ENCODE assay signal across 21 cellular contexts in the genomic region with DNA sequence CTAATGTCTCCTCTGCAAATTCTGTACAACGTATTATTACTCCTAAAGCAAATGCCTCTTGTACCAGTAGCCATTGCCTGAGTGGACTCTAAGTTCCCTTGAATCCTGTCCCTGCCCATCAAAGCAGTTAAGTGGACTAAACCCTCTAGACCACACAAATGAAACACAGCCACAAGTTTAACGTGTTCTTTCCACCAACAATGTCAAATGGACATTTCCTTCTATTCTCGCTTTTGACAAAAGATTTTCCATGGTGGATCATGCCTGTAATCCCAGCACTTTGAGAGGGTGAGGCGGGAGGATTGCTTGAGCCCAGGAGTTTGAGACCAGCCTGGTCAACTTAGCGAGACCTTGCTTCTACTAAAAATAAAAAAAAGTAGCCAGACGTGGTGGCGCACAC. TPM values are rescaled to one million over a fixed set of nuclear protein-coding genes. Genes with fewer than 3 reads are reported as not detected.
DNase-seq lines count a peak whose midpoint lies in the region; ATAC-seq lines count a peak whose summit lies in the region.
"Had no signal": no experiment of that assay in that cellular context is flagged by ENCODE, and none has a peak within 500 bp of the region (broad histone marks: within the 10 kb centered on the region; RNA-seq: fewer than 3 reads in every experiment).

No MANE protein-coding gene starts in this region.

- peak overlapping the region; percentile 78 to 99 (median 88) for H3K4me3 Mint-ChIP-seq in CD4-positive, CD25-positive, alpha-beta regulatory T cell
- H3K4me3 Mint-ChIP-seq in activated T-helper 2 cell treated with anti-CD3 and anti-CD28 coated beads, Interferon-gamma antibody, Interleukin-2, Interleukin-4, amounts not matched to agents 10 μg/mL and 5 μg/mL and 100 μg/mL, durations not matched to agents 14 hours and 24 hours and 36 hours (ENCODE audit: low read depth): peak overlapping the region; percentile 22
- H3K4me3 Mint-ChIP-seq in naive B cell: peak overlapping the region in 1 of 8 donors; percentile 78
- H3K4me3 Mint-ChIP-seq: endodermal cell, neural progenitor cell had no signal

- peaks cover 13% of the 10 kb centered on the region for H3K36me3 ChIP-seq in CD4-positive, CD25-positive, alpha-beta regulatory T cell (ENCODE audit: control insufficient read depth, insufficient read depth, low read length)
- no peaks in the 10 kb centered on the region; the same call in 1 of the 2 replicates for H3K36me3 ChIP-seq in H7 (replicated peaks; ENCODE audit: control insufficient read depth, insufficient read depth, low read length)
- H3K36me3 ChIP-seq: cardiac muscle cell, neural progenitor cell had no signal

- H3K9me3 ChIP-seq in CD4-positive, CD25-positive, alpha-beta regulatory T cell (ENCODE audit: control insufficient read depth in 2 of 2, low read length in 2 of 2): no peaks in the 10 kb centered on the region
- H3K9me3 ChIP-seq: testis had no signal

- H3K4me3 ChIP-seq in CD4-positive, CD25-positive, alpha-beta regulatory T cell (ENCODE audit: low read depth, low read length): peak overlapping the region; percentile 69
- H3K4me3 ChIP-seq in H7 (ENCODE audit: insufficient read depth, low read depth, low read length): no peak overlapping the region
- H3K4me3 ChIP-seq: cardiac muscle cell, neural progenitor cell, testis had no signal

- intact Hi-C loops in activated T-helper 2 cell treated with anti-CD3 and anti-CD28 coated beads, Interferon-gamma antibody, Interleukin-2, Interleukin-4, amounts not matched to agents 10 μg/mL and 5 μg/mL and 100 μg/mL, durations not matched to agents 14 hours and 24 hours and 36 hours (cut with micrococcal nuclease): no loop called here

- peak overlapping the region; percentile 96 for H3K27ac ChIP-seq in CD4-positive, CD25-positive, alpha-beta regulatory T cell (ENCODE audit: insufficient read depth, low read length, poor library complexity, severe bottlenecking)
- H3K27ac ChIP-seq: cardiac muscle cell, neural progenitor cell, testis had no signal

- no peaks in the 10 kb centered on the region for H3K27me3 ChIP-seq in CD4-positive, CD25-positive, alpha-beta regulatory T cell (ENCODE audit: control insufficient read depth, insufficient read depth, low read length)
- H3K27me3 ChIP-seq in H7 (ENCODE audit: control insufficient read depth, insufficient read depth, low read length): no peaks in the 10 kb centered on the region
- H3K27me3 ChIP-seq: neural progenitor cell, testis had no signal

- peaks cover 26% of the 10 kb centered on the region for H3K36me3 Mint-ChIP-seq in CD4-positive, CD25-positive, alpha-beta regulatory T cell
- peaks cover 46% of the 10 kb centered on the region for H3K36me3 Mint-ChIP-seq in activated T-helper 2 cell treated with anti-CD3 and anti-CD28 coated beads, Interferon-gamma antibody, Interleukin-2, Interleukin-4, amounts not matched to agents 10 μg/mL and 5 μg/mL and 100 μg/mL, durations not matched to agents 14 hours and 24 hours and 36 hours (ENCODE audit: low read depth)
- no peaks in the 10 kb centered on the region for H3K36me3 Mint-ChIP-seq in naive B cell

- peak overlapping the region; percentile 90 to 95 (median 92) for H3K27ac Mint-ChIP-seq in CD4-positive, CD25-positive, alpha-beta regulatory T cell
- peak overlapping the region; percentile 36 for H3K27ac Mint-ChIP-seq in activated T-helper 2 cell treated with anti-CD3 and anti-CD28 coated beads, Interferon-gamma antibody, Interleukin-2, Interleukin-4, amounts not matched to agents 10 μg/mL and 5 μg/mL and 100 μg/mL, durations not matched to agents 14 hours and 24 hours and 36 hours
- peak overlapping the region in 4 of 6 donors; percentile 80 to 91 (median 89) for H3K27ac Mint-ChIP-seq in naive B cell
- H3K27ac Mint-ChIP-seq: neural progenitor cell had no signal

- no peaks in the 10 kb centered on the region for H3K27me3 Mint-ChIP-seq in CD4-positive, CD25-positive, alpha-beta regulatory T cell
- no peaks in the 10 kb centered on the region for H3K27me3 Mint-ChIP-seq in activated T-helper 2 cell treated with anti-CD3 and anti-CD28 coated beads, Interferon-gamma antibody, Interleukin-2, Interleukin-4, amounts not matched to agents 10 μg/mL and 5 μg/mL and 100 μg/mL, durations not matched to agents 14 hours and 24 hours and 36 hours (ENCODE audit: low read depth)
- no peaks in the 10 kb centered on the region for H3K27me3 Mint-ChIP-seq in naive B cell

- peaks cover 97% of the 10 kb centered on the region for H3K4me1 ChIP-seq in CD4-positive, CD25-positive, alpha-beta regulatory T cell (ENCODE audit: control insufficient read depth, insufficient read depth, low read length, poor library complexity, severe bottlenecking)

- peaks cover 0 to 3% (median 0%) of the 10 kb centered on the region in 7 donors for H3K9me3 Mint-ChIP-seq in CD4-positive, CD25-positive, alpha-beta regulatory T cell
- no peaks in the 10 kb centered on the region for H3K9me3 Mint-ChIP-seq in activated T-helper 2 cell treated with anti-CD3 and anti-CD28 coated beads, Interferon-gamma antibody, Interleukin-2, Interleukin-4, amounts not matched to agents 10 μg/mL and 5 μg/mL and 100 μg/mL, durations not matched to agents 14 hours and 24 hours and 36 hours
- H3K9me3 Mint-ChIP-seq in naive B cell: no peaks in the 10 kb centered on the region
- H3K9me3 Mint-ChIP-seq: endodermal cell had no signal

- peaks cover 29 to 96% (median 70%) of the 10 kb centered on the region in 4 donors for H3K4me1 Mint-ChIP-seq in CD4-positive, CD25-positive, alpha-beta regulatory T cell
- peaks cover 73% of the 10 kb centered on the region for H3K4me1 Mint-ChIP-seq in activated T-helper 2 cell treated with anti-CD3 and anti-CD28 coated beads, Interferon-gamma antibody, Interleukin-2, Interleukin-4, amounts not matched to agents 10 μg/mL and 5 μg/mL and 100 μg/mL, durations not matched to agents 14 hours and 24 hours and 36 hours (ENCODE audit: low read depth)
- peaks cover 68 to 96% (median 92%) of the 10 kb centered on the region in 3 donors for H3K4me1 Mint-ChIP-seq in naive B cell

- no peak for ATAC-seq in CD4-positive, CD25-positive, alpha-beta regulatory T cell (ENCODE audit: low read depth in 2 of 2)
- ATAC-seq in naive B cell (ENCODE audit: low read depth in 2 of 2) (no peak), GM19397 (IDR thresholded peaks at IDR 0.05; ENCODE audit: unreplicated experiment) (no peak)

- no peak for DNase-seq in CD4-positive, CD25-positive, alpha-beta regulatory T cell
- DNase-seq in H7 (peak; percentile 2), naive B cell (no peak), NCI-H2196 (lab: John Stamatoyannopoulos, UW; ENCODE audit: unreplicated experiment) (no peak), NCI-H446 (lab: John Stamatoyannopoulos, UW) (no peak), NCI-H1694 (lab: John Stamatoyannopoulos, UW) (no peak)
- no peak for DNase-seq in activated T-helper 2 cell treated with anti-CD3 and anti-CD28 coated beads, Interferon-gamma antibody, Interleukin-2, Interleukin-4, amounts not matched to agents 10 μg/mL and 5 μg/mL and 100 μg/mL, durations not matched to agents 14 hours and 24 hours and 36 hours (ENCODE audit: low spot score)
- DNase-seq: activated CD4-positive, alpha-beta T cell treated with anti-CD3 and anti-CD28 coated beads, Interleukin-2, amount 50 U/mL, for 4 hours; AML-193; DMS79 treated with DMSO at 0.1 percent for 48 hours; endodermal cell; foreskin melanocyte; Kasumi-1; NCI-H1436 treated with DMSO at 0.1 percent for 48 hours; NCI-H226; retina; SIG-M5; testis had no signal

RNA-seq across cellular contexts. Expression of gene CCDC88C, which starts 15.9 kb away (rescaled TPM):
- total RNA-seq in CD4-positive, CD25-positive, alpha-beta regulatory T cell: 466 TPM
- 10 to 100 TPM; 25.9 to 35.6 (median 31.0) TPM for polyA plus RNA-seq in CD4-positive, CD25-positive, alpha-beta regulatory T cell
- 25.2 and 34.0 TPM in 2 replicates for total RNA-seq in H7 (2014; rRNA removed; shearing (Covaris generic))
- total RNA-seq in activated T-helper 2 cell treated with anti-CD3 and anti-CD28 coated beads, Interferon-gamma antibody, Interleukin-2, Interleukin-4, amounts not matched to agents 10 μg/mL and 5 μg/mL and 100 μg/mL, durations not matched to agents 14 hours and 24 hours and 36 hours: 95.3 and 100 TPM in 2 replicates
- polyA plus RNA-seq in naive B cell (ENCODE audit: low read depth in 6 of 6): 10 to 100 TPM; 13.5 to 35.0 (median 15.8) TPM

Comparison
In these comparisons a context has a peak if more than half of its experiments do, and no peak if none do; other contexts are left out.
1. H3K27ac Mint-ChIP-seq: peak in every context shown above with its lines; median percentile 92 in CD4-positive, CD25-positive, alpha-beta regulatory T cell; 89 in naive B cell; 36 in activated T-helper 2 cell treated with anti-CD3 and anti-CD28 coated beads, Interferon-gamma antibody, Interleukin-2, Interleukin-4, amounts not matched to agents 10 μg/mL and 5 μg/mL and 100 μg/mL, durations not matched to agents 14 hours and 24 hours and 36 hours.